Comparison of ENCODE assay signal across 1 cellular context in the genomic region with DNA sequence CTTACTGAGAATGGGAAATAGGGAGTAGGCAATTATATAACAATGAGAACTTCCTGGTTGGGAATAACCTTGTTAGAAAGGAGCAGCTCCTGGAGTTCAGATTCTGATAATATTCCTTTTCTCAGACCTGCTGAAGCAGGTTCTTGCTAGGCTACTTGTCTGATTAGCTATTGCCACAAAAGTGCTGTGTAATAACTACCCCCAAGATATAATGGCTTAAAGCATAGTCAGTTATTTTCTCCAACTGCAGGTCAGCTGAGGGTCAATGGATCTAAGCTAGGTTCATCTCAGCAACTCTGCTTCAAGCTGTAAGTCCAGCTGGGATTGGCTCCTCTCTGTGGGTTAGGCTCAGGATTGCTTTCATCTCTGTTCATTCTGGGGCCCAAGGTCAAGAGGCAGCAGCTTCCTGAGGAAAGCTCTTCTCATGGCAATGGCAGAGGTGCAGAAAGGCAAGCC.
TF ChIP-seq lines count a peak whose summit lies in the region.

No MANE protein-coding gene starts in this region.

TF ChIP-seq in K562, 482 proteins besides CTCF, POLR2A, EP300 and RAD21 (continued from another document):
- TF ChIP-seq ARHGAP35 (IDR thresholded peaks at IDR 0.05; ENCODE audit: partially characterized antibody) (no peak), HIVEP1 (CRISPR knock-in tag; IDR thresholded peaks at IDR 0.05) (no peak), SMAD1 (IDR thresholded peaks at IDR 0.05; ENCODE audit: low read depth, low read length, partially characterized antibody) (no peak), SMC3 (conservative IDR thresholded peaks at IDR 0.05; ENCODE audit: insufficient read depth, low read depth, low read length) (0 out of 2 replicates have a peak, but pooled peaks have one; percentile 5), MAFK (IDR thresholded peaks at IDR 0.05; ENCODE audit: low read length) (peak; percentile 33), HCFC1 (IDR thresholded peaks at IDR 0.05; ENCODE audit: low read depth, low read length) (no peak), NCOR1 (IDR thresholded peaks at IDR 0.05) (no peak), DPF2 (IDR thresholded peaks at IDR 0.05) (peak; percentile 85), DACH1 (IDR thresholded peaks at IDR 0.05; ENCODE audit: partially characterized antibody) (peak; percentile 73), ZNF12 (CRISPR knock-in tag; IDR thresholded peaks at IDR 0.05) (no peak), ZNF384 (IDR thresholded peaks at IDR 0.05; ENCODE audit: low read depth, low read length) (peak; percentile 31; the same call in 1 of the 2 replicates), ESRRA (IDR thresholded peaks at IDR 0.05; ENCODE audit: borderline replicate concordance, low read depth) (peak; percentile 66; the same call in 1 of the 2 replicates), C11orf30 (IDR thresholded peaks at IDR 0.05; ENCODE audit: low read depth) (peak; percentile 65), TRIM24 (IDR thresholded peaks at IDR 0.05) (0 out of 4 replicates have a peak, but pooled peaks of 1 of the 2 experiments have one; percentile 34), CBX3 (IDR thresholded peaks at IDR 0.05; ENCODE audit: borderline replicate concordance in 1 of 2, low read length in 2 of 2) (peak in 1 of 2 experiments; percentile 32; a peak in 1 of 3 replicates), ZNF316 (IDR thresholded peaks at IDR 0.05) (peak; percentile 93), TAF1 (IDR thresholded peaks at IDR 0.05; ENCODE audit: control insufficient read depth, extremely low read depth, insufficient read depth, low read length, severe bottlenecking) (no peak), NFE2 (IDR thresholded peaks at IDR 0.05; ENCODE audit: low read depth) (peak; percentile 92), SMARCE1 (IDR thresholded peaks at IDR 0.05) (0 out of 2 replicates have a peak, but pooled peaks have one; percentile 20), MCM3 (IDR thresholded peaks at IDR 0.05) (no peak), LEF1 (IDR thresholded peaks at IDR 0.05) (peak; percentile 86), MAFF (IDR thresholded peaks at IDR 0.05; ENCODE audit: low read length) (peak; percentile 64), ARID1B (IDR thresholded peaks at IDR 0.05) (peak; percentile 37; the same call in 1 of the 2 replicates), JUND (IDR thresholded peaks at IDR 0.05; ENCODE audit: borderline replicate concordance, low read depth, low read length) (no peak), JUND (tag; IDR thresholded peaks at IDR 0.05; ENCODE audit: borderline replicate concordance, low read depth, low read length) (peak; percentile 12; the same call in 1 of the 3 replicates), SAP30 (IDR thresholded peaks at IDR 0.05; ENCODE audit: borderline replicate concordance, insufficient read depth, low read depth, low read length, poor library complexity, severe bottlenecking) (no peak), FIP1L1 (IDR thresholded peaks at IDR 0.05; ENCODE audit: low read depth, low read length, poor library complexity, severe bottlenecking) (no peak), ARNT (IDR thresholded peaks at IDR 0.05) (peak in 1 of 2 experiments; percentile 24; a peak in 1 of 4 replicates), ADNP (tag; IDR thresholded peaks at IDR 0.05) (no peak), FOXK2 (conservative IDR thresholded peaks at IDR 0.05 in 1 of 2, IDR thresholded peaks at IDR 0.05 in 1 of 2; ENCODE audit: low read depth in 2 of 2) (0 out of 4 replicates have a peak, but pooled peaks of 1 of the 2 experiments have one; percentile 16), HDAC8 (tag; IDR thresholded peaks at IDR 0.05) (peak; percentile 11; the same call in 1 of the 2 replicates), NR2C1 (IDR thresholded peaks at IDR 0.05) (no peak; the same call in 1 of the 2 replicates), NR2C1 (tag; IDR thresholded peaks at IDR 0.05) (peak; percentile 42; the same call in 1 of the 2 replicates), ZKSCAN1 (IDR thresholded peaks at IDR 0.05; ENCODE audit: low read depth, low read length) (peak; percentile 83), HNRNPL (IDR thresholded peaks at IDR 0.05; ENCODE audit: low read depth, low read length) (no peak), U2AF2 (optimal IDR thresholded peaks at IDR 0.05; ENCODE audit: low read depth, low read length) (no peak), BRCA1 (IDR thresholded peaks at IDR 0.05) (no peak), BRCA1 (CRISPR knock-in tag; IDR thresholded peaks at IDR 0.05) (no peak), NR3C1 (CRISPR knock-in tag; IDR thresholded peaks at IDR 0.05) (no peak), SMARCA4 (IDR thresholded peaks at IDR 0.05) (peak; percentile 46; the same call in 1 of the 2 replicates), KDM1A (IDR thresholded peaks at IDR 0.05) (peak in 1 of 2 experiments; percentile 30; a peak in 1 of 4 replicates), TRIM28 (IDR thresholded peaks at IDR 0.05) (peak; percentile 55; the same call in 1 of the 2 replicates), NR2C2 (CRISPR knock-in tag; IDR thresholded peaks at IDR 0.05) (no peak), NR2C2 (tag; IDR thresholded peaks at IDR 0.05) (peak; percentile 63; the same call in 1 of the 2 replicates), XRCC4 (IDR thresholded peaks at IDR 0.05; ENCODE audit: extremely low read depth, insufficient read depth, insufficient read length) (no peak), KLF16 (IDR thresholded peaks at IDR 0.05) (peak; percentile 70; the same call in 1 of the 2 replicates), SREBF2 (CRISPR knock-in tag; IDR thresholded peaks at IDR 0.05) (no peak), ETS2 (tag; IDR thresholded peaks at IDR 0.05; ENCODE audit: borderline replicate concordance, poor library complexity, severe bottlenecking) (no peak), SOX6 (IDR thresholded peaks at IDR 0.05) (peak; percentile 48; the same call in 1 of the 2 replicates), MAFG (tag; conservative IDR thresholded peaks at IDR 0.05) (peak; percentile 53; the same call in 1 of the 2 replicates), CBFA2T3 (IDR thresholded peaks at IDR 0.05) (0 out of 2 replicates have a peak, but pooled peaks have one; percentile 23), ZNF239 (CRISPR knock-in tag; IDR thresholded peaks at IDR 0.05) (no peak), RBM39 (optimal IDR thresholded peaks at IDR 0.05; ENCODE audit: low read depth, low read length) (no peak)
- TF ChIP-seq, protein P1, sequence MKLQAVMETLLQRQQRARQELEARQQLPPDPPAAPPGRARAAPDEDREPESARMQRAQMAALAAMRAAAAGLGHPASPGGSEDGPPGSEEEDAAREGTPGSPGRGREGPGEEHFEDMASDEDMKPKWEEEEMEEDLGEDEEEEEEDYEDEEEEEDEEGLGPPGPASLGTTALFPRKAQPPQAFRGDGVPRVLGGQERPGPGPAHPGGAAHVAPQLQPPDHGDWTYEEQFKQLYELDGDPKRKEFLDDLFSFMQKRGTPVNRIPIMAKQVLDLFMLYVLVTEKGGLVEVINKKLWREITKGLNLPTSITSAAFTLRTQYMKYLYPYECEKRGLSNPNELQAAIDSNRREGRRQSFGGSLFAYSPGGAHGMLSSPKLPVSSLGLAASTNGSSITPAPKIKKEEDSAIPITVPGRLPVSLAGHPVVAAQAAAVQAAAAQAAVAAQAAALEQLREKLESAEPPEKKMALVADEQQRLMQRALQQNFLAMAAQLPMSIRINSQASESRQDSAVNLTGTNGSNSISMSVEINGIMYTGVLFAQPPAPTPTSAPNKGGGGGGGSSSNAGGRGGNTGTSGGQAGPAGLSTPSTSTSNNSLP (IDR thresholded peaks at IDR 0.05; ENCODE audit: borderline replicate concordance, low read depth, low read length) = no peak
- TF ChIP-seq, protein P2, sequence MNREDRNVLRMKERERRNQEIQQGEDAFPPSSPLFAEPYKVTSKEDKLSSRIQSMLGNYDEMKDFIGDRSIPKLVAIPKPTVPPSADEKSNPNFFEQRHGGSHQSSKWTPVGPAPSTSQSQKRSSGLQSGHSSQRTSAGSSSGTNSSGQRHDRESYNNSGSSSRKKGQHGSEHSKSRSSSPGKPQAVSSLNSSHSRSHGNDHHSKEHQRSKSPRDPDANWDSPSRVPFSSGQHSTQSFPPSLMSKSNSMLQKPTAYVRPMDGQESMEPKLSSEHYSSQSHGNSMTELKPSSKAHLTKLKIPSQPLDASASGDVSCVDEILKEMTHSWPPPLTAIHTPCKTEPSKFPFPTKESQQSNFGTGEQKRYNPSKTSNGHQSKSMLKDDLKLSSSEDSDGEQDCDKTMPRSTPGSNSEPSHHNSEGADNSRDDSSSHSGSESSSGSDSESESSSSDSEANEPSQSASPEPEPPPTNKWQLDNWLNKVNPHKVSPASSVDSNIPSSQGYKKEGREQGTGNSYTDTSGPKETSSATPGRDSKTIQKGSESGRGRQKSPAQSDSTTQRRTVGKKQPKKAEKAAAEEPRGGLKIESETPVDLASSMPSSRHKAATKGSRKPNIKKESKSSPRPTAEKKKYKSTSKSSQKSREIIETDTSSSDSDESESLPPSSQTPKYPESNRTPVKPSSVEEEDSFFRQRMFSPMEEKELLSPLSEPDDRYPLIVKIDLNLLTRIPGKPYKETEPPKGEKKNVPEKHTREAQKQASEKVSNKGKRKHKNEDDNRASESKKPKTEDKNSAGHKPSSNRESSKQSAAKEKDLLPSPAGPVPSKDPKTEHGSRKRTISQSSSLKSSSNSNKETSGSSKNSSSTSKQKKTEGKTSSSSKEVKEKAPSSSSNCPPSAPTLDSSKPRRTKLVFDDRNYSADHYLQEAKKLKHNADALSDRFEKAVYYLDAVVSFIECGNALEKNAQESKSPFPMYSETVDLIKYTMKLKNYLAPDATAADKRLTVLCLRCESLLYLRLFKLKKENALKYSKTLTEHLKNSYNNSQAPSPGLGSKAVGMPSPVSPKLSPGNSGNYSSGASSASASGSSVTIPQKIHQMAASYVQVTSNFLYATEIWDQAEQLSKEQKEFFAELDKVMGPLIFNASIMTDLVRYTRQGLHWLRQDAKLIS (CRISPR knock-in tag; IDR thresholded peaks at IDR 0.05) = no peak
- TF ChIP-seq, protein P3, sequence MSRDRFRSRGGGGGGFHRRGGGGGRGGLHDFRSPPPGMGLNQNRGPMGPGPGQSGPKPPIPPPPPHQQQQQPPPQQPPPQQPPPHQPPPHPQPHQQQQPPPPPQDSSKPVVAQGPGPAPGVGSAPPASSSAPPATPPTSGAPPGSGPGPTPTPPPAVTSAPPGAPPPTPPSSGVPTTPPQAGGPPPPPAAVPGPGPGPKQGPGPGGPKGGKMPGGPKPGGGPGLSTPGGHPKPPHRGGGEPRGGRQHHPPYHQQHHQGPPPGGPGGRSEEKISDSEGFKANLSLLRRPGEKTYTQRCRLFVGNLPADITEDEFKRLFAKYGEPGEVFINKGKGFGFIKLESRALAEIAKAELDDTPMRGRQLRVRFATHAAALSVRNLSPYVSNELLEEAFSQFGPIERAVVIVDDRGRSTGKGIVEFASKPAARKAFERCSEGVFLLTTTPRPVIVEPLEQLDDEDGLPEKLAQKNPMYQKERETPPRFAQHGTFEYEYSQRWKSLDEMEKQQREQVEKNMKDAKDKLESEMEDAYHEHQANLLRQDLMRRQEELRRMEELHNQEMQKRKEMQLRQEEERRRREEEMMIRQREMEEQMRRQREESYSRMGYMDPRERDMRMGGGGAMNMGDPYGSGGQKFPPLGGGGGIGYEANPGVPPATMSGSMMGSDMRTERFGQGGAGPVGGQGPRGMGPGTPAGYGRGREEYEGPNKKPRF (IDR thresholded peaks at IDR 0.05; ENCODE audit: low read depth, low read length) = no peak
- TF ChIP-seq, protein P4, sequence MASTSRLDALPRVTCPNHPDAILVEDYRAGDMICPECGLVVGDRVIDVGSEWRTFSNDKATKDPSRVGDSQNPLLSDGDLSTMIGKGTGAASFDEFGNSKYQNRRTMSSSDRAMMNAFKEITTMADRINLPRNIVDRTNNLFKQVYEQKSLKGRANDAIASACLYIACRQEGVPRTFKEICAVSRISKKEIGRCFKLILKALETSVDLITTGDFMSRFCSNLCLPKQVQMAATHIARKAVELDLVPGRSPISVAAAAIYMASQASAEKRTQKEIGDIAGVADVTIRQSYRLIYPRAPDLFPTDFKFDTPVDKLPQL (IDR thresholded peaks at IDR 0.05; ENCODE audit: extremely low read depth, insufficient read length) = no peak
- TF ChIP-seq, protein P5, sequence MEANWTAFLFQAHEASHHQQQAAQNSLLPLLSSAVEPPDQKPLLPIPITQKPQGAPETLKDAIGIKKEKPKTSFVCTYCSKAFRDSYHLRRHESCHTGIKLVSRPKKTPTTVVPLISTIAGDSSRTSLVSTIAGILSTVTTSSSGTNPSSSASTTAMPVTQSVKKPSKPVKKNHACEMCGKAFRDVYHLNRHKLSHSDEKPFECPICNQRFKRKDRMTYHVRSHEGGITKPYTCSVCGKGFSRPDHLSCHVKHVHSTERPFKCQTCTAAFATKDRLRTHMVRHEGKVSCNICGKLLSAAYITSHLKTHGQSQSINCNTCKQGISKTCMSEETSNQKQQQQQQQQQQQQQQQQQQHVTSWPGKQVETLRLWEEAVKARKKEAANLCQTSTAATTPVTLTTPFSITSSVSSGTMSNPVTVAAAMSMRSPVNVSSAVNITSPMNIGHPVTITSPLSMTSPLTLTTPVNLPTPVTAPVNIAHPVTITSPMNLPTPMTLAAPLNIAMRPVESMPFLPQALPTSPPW (CRISPR knock-in tag; IDR thresholded peaks at IDR 0.05) = 0 out of 2 replicates have a peak, but pooled peaks have one; percentile 8
- TF ChIP-seq, protein P6, sequence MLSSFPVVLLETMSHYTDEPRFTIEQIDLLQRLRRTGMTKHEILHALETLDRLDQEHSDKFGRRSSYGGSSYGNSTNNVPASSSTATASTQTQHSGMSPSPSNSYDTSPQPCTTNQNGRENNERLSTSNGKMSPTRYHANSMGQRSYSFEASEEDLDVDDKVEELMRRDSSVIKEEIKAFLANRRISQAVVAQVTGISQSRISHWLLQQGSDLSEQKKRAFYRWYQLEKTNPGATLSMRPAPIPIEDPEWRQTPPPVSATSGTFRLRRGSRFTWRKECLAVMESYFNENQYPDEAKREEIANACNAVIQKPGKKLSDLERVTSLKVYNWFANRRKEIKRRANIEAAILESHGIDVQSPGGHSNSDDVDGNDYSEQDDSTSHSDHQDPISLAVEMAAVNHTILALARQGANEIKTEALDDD (IDR thresholded peaks at IDR 0.05) = peak; percentile 84
- TF ChIP-seq, protein P7, sequence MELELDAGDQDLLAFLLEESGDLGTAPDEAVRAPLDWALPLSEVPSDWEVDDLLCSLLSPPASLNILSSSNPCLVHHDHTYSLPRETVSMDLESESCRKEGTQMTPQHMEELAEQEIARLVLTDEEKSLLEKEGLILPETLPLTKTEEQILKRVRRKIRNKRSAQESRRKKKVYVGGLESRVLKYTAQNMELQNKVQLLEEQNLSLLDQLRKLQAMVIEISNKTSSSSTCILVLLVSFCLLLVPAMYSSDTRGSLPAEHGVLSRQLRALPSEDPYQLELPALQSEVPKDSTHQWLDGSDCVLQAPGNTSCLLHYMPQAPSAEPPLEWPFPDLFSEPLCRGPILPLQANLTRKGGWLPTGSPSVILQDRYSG (tag; conservative IDR thresholded peaks at IDR 0.05; ENCODE audit: low read depth) = no peak
TF ChIP-seq in K562: peak in this region for 31.
